ENCODE assay signal across 10 cellular contexts in the genomic region with DNA sequence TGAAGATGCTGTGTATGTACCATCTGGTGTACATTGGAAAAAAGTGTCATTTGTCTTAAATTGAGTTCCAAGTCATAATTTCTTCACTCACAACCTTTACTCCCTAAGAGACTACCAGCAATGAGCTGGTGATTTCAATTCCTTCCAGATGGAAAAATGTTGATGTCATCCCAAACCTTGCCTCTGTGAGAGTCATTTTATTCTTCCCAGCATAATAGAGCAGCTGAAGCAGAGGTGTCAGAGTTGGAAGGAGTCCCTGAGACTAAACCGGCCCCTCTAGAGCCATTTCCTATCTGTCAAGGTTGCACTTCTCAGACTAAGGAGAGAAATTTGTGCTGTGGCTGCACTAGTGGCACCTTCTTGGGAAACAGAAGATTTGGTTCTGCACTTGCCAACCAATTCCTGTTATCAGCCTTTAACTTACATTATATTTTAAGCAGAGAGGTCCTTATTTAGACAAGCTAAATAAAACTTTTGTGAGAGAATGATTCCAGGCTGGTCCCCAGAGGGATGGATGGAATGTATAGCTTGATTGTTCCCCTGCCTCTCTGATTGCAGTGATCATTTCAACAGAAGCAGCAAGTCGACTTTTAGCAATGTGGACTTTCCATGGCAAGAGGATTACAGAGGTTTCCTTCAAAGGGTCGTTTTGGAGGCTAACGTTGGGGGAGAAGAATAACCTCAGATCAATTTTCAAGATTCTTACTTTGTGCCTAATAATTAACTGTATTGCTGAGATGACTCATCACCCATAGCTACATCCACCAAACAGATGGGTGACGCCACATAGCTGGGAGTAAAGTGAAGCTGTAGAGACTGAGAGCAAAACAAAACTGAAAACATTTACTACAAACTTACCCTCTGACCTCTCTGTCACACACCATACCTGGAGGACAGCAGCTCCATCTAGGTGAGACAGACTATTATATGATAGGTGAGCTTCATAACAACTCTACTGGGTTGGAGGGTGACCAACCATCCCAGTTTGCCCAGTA.
A peak's percentile ranks its signal among the peaks of the same experiment; 100 is the strongest.
DNase-seq lines count a peak whose midpoint lies in the region; ATAC-seq and TF ChIP-seq lines count a peak whose summit lies in the region.
"Had no signal": no experiment of that assay in that cellular context is flagged by ENCODE, and none has a peak within 500 bp of the region (broad histone marks: within the 10 kb centered on the region; RNA-seq: fewer than 3 reads in every experiment).

No MANE protein-coding gene starts in this region.

- no peaks in the 10 kb centered on the region for H3K79me2 ChIP-seq in neural progenitor cell (ENCODE audit: low read depth)

- H4K20me1 ChIP-seq in neural progenitor cell (ENCODE audit: low read depth), result no peaks in the 10 kb centered on the region

- ATAC-seq in GM18858 (IDR thresholded peaks at IDR 0.05; ENCODE audit: unreplicated experiment) (peak; percentile 88), HG02610 (IDR thresholded peaks at IDR 0.05; ENCODE audit: unreplicated experiment) (peak; percentile 87)

- H3K4me3 ChIP-seq in muscle layer of colon (ENCODE audit: low read depth in 1 of 2, low read length in 2 of 2) (no peak overlapping the region), neural progenitor cell (no peak overlapping the region)

- peak; percentile 39 for DNase-seq in NCI-H69 (lab: John Stamatoyannopoulos, UW)
- DNase-seq in neural progenitor cell (ENCODE audit: low spot score), result no peak
- no peak for DNase-seq in GF-D8 (lab: John Stamatoyannopoulos, UW)
- no peak for DNase-seq in globus pallidus (ENCODE audit: low spot score)
- DNase-seq in HFFc6, result no peak
- DNase-seq: mesendoderm, Right ventricle myocardium superior had no signal

- no peaks in the 10 kb centered on the region for H3K4me1 ChIP-seq in muscle layer of colon (ENCODE audit: insufficient read depth, low read length)
- peaks cover 7% of the 10 kb centered on the region for H3K4me1 ChIP-seq in neural progenitor cell

- H3K27me3 ChIP-seq in muscle layer of colon (ENCODE audit: control insufficient read depth in 1 of 2, insufficient read depth in 2 of 2, low read length in 2 of 2) (no peaks in the 10 kb centered on the region), neural progenitor cell (no peaks in the 10 kb centered on the region)

- peaks cover 30% of the 10 kb centered on the region for H3K9me3 Mint-ChIP-seq in neural progenitor cell
- peaks cover 8% of the 10 kb centered on the region; the same call in 1 of the 2 replicates for H3K9me3 Mint-ChIP-seq in HFFc6

- H3K36me3 Mint-ChIP-seq in neural progenitor cell, result peaks cover 22% of the 10 kb centered on the region
- H3K36me3 Mint-ChIP-seq in HFFc6 (ENCODE audit: low read depth), result no peaks in the 10 kb centered on the region

- no peaks in the 10 kb centered on the region for H3K9me3 ChIP-seq in muscle layer of colon (ENCODE audit: low read length)
- no peaks in the 10 kb centered on the region for H3K9me3 ChIP-seq in neural progenitor cell (ENCODE audit: low read depth)

- H3K4me2 ChIP-seq in neural progenitor cell, result no peak overlapping the region

- no peak overlapping the region for H3K4me3 Mint-ChIP-seq in neural progenitor cell
- H3K4me3 Mint-ChIP-seq in HFFc6, result no peak overlapping the region

- H3K9ac ChIP-seq in muscle layer of colon (ENCODE audit: low read length) (no peak overlapping the region), neural progenitor cell (no peak overlapping the region)

- H3K27me3 Mint-ChIP-seq in neural progenitor cell (ENCODE audit: insufficient read depth, low read depth) (no peaks in the 10 kb centered on the region), HFFc6 (ENCODE audit: insufficient read depth) (peaks cover 13% of the 10 kb centered on the region)

- H3K36me3 ChIP-seq in muscle layer of colon (ENCODE audit: insufficient read depth, low read length), result no peaks in the 10 kb centered on the region
- H3K36me3 ChIP-seq in neural progenitor cell, result no peaks in the 10 kb centered on the region

- H3F3A ChIP-seq in neural progenitor cell (ENCODE audit: low read depth), result no peaks in the 10 kb centered on the region

- H3K27ac Mint-ChIP-seq in neural progenitor cell (no peak overlapping the region), HFFc6 (no peak overlapping the region)

- H3K4me1 Mint-ChIP-seq in neural progenitor cell (peaks cover 9% of the 10 kb centered on the region), HFFc6 (ENCODE audit: low read depth) (peaks cover 6% of the 10 kb centered on the region; the same call in 1 of the 2 replicates)

- no peak overlapping the region for H2AFZ ChIP-seq in neural progenitor cell (replicated peaks)

- TF ChIP-seq CTCF in neural progenitor cell (IDR thresholded peaks at IDR 0.05) (no peak), HFFc6 (IDR thresholded peaks at IDR 0.05) (no peak)

- H3K27ac ChIP-seq in muscle layer of colon (ENCODE audit: low read depth, low read length) (peak overlapping the region; percentile 9), neural progenitor cell (no peak overlapping the region)
